Comparison of ENCODE assay signal across 29 cellular contexts in the genomic region with DNA sequence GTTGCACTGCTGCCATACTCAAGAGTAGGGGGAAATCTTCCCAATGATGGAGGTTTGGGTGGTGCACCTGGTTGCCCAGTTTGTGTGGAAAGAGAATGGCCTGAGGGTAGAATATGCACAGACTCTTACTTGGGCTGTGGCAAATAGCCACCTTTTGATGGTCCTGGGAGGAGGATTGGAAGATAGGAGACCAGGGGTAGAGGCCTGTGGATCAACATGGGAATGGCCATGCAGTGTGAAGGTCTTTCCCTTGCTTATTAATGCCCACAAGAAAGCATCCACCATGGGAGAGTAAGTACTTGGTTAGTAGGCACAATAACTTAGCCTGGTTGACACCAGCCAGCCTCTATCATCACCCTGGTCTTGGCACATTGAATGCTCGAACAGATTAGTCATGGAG.
A peak's percentile ranks its signal among the peaks of the same experiment; 100 is the strongest.
DNase-seq lines count a peak whose midpoint lies in the region; ATAC-seq and TF ChIP-seq lines count a peak whose summit lies in the region.
"Had no signal": no experiment of that assay in that cellular context is flagged by ENCODE, and none has a peak within 500 bp of the region (broad histone marks: within the 10 kb centered on the region; RNA-seq: fewer than 3 reads in every experiment).

No MANE protein-coding gene starts in this region.

- no peak overlapping the region for H3K27ac ChIP-seq in esophagus muscularis mucosa (replicated peaks in 1 of 4)
- H3K27ac ChIP-seq in mesenchymal stem cell (ENCODE audit: low read length, poor library complexity, severe bottlenecking): no peak overlapping the region
- H3K27ac ChIP-seq: 22Rv1; A549; BLaER1; BLaER1 treated with 17β-estradiol and CSF1 and Interleukin-3, amounts not matched to agents 10 nM and 100 nM; C4-2B had no signal

- no peak for TF ChIP-seq POLR2A in esophagus muscularis mucosa (IDR thresholded peaks at IDR 0.05; ENCODE audit: low read depth)

- no peak overlapping the region for H3K4me2 ChIP-seq in mesenchymal stem cell (ENCODE audit: low read length, poor library complexity, severe bottlenecking)
- H3K4me2 ChIP-seq: A549; BLaER1; BLaER1 treated with 17β-estradiol and CSF1 and Interleukin-3, amounts not matched to agents 10 nM and 100 nM had no signal

- no peak for TF ChIP-seq CTCF in esophagus muscularis mucosa (IDR thresholded peaks at IDR 0.05)

- H2AK5ac ChIP-seq in mesenchymal stem cell (ENCODE audit: low read length, severe bottlenecking): no peak overlapping the region

- DNase-seq in esophagus muscularis mucosa (ENCODE audit: extremely low spot score) (peak; percentile 90), mesenchymal stem cell (no peak), SK-N-DZ (ENCODE audit: low spot score) (no peak)
- DNase-seq: 8988T; ACHN; AML-193; BE2C; C1 segment of cervical spinal cord; Caco-2; Calu3; CD4-positive, alpha-beta memory T cell; CD4-positive, alpha-beta T cell; CD4-positive, CD25-positive, alpha-beta regulatory T cell; CD8-positive, alpha-beta memory T cell; CD8-positive, alpha-beta T cell; COR-L47; DMS 273 treated with DMSO at 0.1 percent for 48 hours; DMS153; DMS53; DMS79; DMS79 treated with DMSO at 0.1 percent for 48 hours; DND-41; EL had no signal

- no peak overlapping the region for H3K14ac ChIP-seq in mesenchymal stem cell (ENCODE audit: low read length in 2 of 2)

- no peak for ATAC-seq in HG03469 (IDR thresholded peaks at IDR 0.05; ENCODE audit: unreplicated experiment)
- ATAC-seq: A549; CD8-positive, alpha-beta T cell had no signal

- no peak overlapping the region for H2BK120ac ChIP-seq in mesenchymal stem cell (ENCODE audit: low read depth, low read length)

- H2BK12ac ChIP-seq in mesenchymal stem cell (ENCODE audit: low read length in 2 of 2): no peak overlapping the region

- H3K4me3 ChIP-seq in esophagus muscularis mucosa (no peak overlapping the region), mesenchymal stem cell (ENCODE audit: insufficient read depth in 1 of 2, low read depth in 1 of 2, low read length in 2 of 2) (no peak overlapping the region)
- H3K4me3 ChIP-seq: A549; BLaER1; BLaER1 treated with 17β-estradiol and CSF1 and Interleukin-3, amounts not matched to agents 10 nM and 100 nM had no signal

- TF ChIP-seq EP300 in esophagus muscularis mucosa (IDR thresholded peaks at IDR 0.05): no peak

- no peak overlapping the region for H3K18ac ChIP-seq in mesenchymal stem cell (ENCODE audit: low read depth in 1 of 2, low read length in 2 of 2)

- peak overlapping the region; percentile 17 for H4K8ac ChIP-seq in mesenchymal stem cell (ENCODE audit: low read length)

- intact Hi-C loops in esophagus muscularis mucosa (cut with DNase I): no loop called here

- H3K36me3 ChIP-seq in esophagus muscularis mucosa (no peaks in the 10 kb centered on the region), mesenchymal stem cell (ENCODE audit: control insufficient read depth in 1 of 2, insufficient read depth in 2 of 2, low read depth in 1 of 2, low read length in 2 of 2) (no peaks in the 10 kb centered on the region)
- H3K36me3 ChIP-seq: BE2C, BLaER1 had no signal

- H2BK15ac ChIP-seq in mesenchymal stem cell (ENCODE audit: low read depth, poor library complexity, severe bottlenecking): no peak overlapping the region

- no peak overlapping the region for H3K23ac ChIP-seq in mesenchymal stem cell (ENCODE audit: low read length in 2 of 2)

- H3K9ac ChIP-seq in mesenchymal stem cell (ENCODE audit: low read length): no peak overlapping the region
- H3K9ac ChIP-seq: BLaER1; BLaER1 treated with 17β-estradiol and CSF1 and Interleukin-3, amounts not matched to agents 10 nM and 100 nM had no signal

- H3K4me1 ChIP-seq in esophagus muscularis mucosa (no peaks in the 10 kb centered on the region), mesenchymal stem cell (ENCODE audit: control insufficient read depth, insufficient read depth, low read depth, low read length) (no peaks in the 10 kb centered on the region)
- H3K4me1 ChIP-seq: A549, BE2C, Caco-2 had no signal

- H4K91ac ChIP-seq in mesenchymal stem cell (ENCODE audit: low read length): no peak overlapping the region

- no peak overlapping the region for H2BK5ac ChIP-seq in mesenchymal stem cell (ENCODE audit: low read depth, low read length, poor library complexity, severe bottlenecking)

- peaks cover 0 to 4% (median 1%) of the 10 kb centered on the region in 4 donors for H3K9me3 ChIP-seq in esophagus muscularis mucosa
- H3K9me3 ChIP-seq in mesenchymal stem cell (ENCODE audit: control insufficient read depth, low read length): no peaks in the 10 kb centered on the region
- H3K9me3 ChIP-seq: A549, BE2C, Caco-2 had no signal

- no peak overlapping the region for H3K4ac ChIP-seq in mesenchymal stem cell (ENCODE audit: low read depth in 1 of 2, low read length in 2 of 2)

- WGBS in esophagus muscularis mucosa: 89% methylated on average over 1 of the region's 1 CpG
- 90% methylated on average over 1 of the region's 1 CpG for WGBS in mesenchymal stem cell

- no peak overlapping the region for H2AFZ ChIP-seq in mesenchymal stem cell (ENCODE audit: low read depth, low read length)

- H3K79me1 ChIP-seq in mesenchymal stem cell (replicated peaks; ENCODE audit: low read length, poor library complexity, severe bottlenecking): no peaks in the 10 kb centered on the region

- H3K27me3 ChIP-seq in esophagus muscularis mucosa (no peaks in the 10 kb centered on the region), mesenchymal stem cell (ENCODE audit: control insufficient read depth in 1 of 2, insufficient read depth in 1 of 2, low read length in 2 of 2) (peaks cover 0 to 15% of the 10 kb centered on the region in 2 experiments)
- H3K27me3 ChIP-seq: BE2C; BLaER1; BLaER1 treated with 17β-estradiol and CSF1 and Interleukin-3, amounts not matched to agents 10 nM and 100 nM had no signal
